Comparison of ENCODE assay signal across 8 cellular contexts in the genomic region with DNA sequence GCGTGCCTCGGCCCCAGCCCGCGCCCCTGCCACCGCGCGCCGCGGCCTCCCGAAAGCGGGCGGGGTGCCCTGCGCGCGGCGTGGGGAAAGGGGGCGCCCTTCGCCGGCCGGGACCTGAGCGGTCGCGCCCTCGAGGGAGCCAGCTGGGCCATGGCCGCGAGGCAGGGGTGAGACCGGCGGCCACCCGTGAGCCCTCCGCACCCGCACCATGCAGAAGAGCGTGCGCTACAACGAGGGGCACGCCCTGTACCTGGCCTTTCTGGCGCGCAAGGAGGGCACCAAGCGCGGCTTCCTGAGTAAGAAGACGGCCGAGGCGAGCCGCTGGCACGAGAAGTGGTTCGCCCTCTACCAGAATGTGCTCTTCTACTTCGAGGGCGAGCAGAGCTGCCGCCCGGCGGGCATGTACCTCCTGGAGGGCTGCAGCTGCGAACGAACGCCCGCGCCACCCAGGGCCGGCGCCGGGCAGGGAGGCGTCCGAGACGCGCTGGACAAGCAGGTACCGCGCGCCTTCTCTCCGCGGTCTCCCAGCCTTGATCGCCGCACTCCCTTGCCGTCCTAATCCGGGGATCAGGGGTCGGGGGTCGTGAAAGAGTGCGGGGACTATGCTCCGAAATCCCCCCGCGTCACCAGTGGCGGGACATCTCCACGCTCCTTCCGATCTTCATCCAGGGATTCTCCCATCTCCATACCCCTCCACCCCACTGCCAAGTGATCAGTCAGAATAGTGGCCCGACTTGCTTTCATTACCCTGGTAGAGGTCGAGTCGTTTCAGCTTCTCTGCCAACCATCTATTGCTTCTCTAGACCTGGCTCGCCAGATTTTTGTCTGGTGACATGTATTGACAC. TPM values are rescaled to one million over a fixed set of nuclear protein-coding genes. Genes with fewer than 3 reads are reported as not detected.
A peak's percentile ranks its signal among the peaks of the same experiment; 100 is the strongest.
DNase-seq lines count a peak whose midpoint lies in the region; ATAC-seq and TF ChIP-seq lines count a peak whose summit lies in the region.

No MANE protein-coding gene starts in this region.

- DNase-seq in DMS53 treated with DMSO at 0.1 percent for 48 hours (lab: John Stamatoyannopoulos, UW; ENCODE audit: unreplicated experiment): peak; percentile 21
- DNase-seq in T-helper 2 cell: peak; percentile 7 to 65 (median 19)
- DNase-seq in astrocyte of the cerebellum (ENCODE audit: low read depth): no peak

- in situ Hi-C loops in astrocyte of the cerebellum (cut with HindIII; ENCODE audit: low sequenced_read_pairs): no loop called here

- H3K27me3 ChIP-seq in iPS-20b (ENCODE audit: insufficient read depth, low read length) (peaks cover 55% of the 10 kb centered on the region), skeletal muscle satellite cell (ENCODE audit: control insufficient read depth, insufficient read depth, low read length) (peaks cover 57% of the 10 kb centered on the region)

- H3K9ac ChIP-seq in iPS-20b (ENCODE audit: low read depth, low read length): peak overlapping the region; percentile 16; the same call in 1 of the 2 replicates
- H3K9ac ChIP-seq in skeletal muscle satellite cell (ENCODE audit: low read depth, low read length): no peak overlapping the region

- H3K4me2 ChIP-seq in skeletal muscle satellite cell (ENCODE audit: low read length): peak overlapping the region; percentile 91

- H3K4me1 ChIP-seq in iPS-20b (ENCODE audit: insufficient read depth, low read length) (peaks cover 47% of the 10 kb centered on the region), skeletal muscle satellite cell (ENCODE audit: control insufficient read depth, insufficient read depth, low read length) (peaks cover 29% of the 10 kb centered on the region)

- H3K36me3 ChIP-seq in iPS-20b (ENCODE audit: insufficient read depth, low read depth, low read length): no peaks in the 10 kb centered on the region
- H3K36me3 ChIP-seq in skeletal muscle satellite cell (ENCODE audit: insufficient read depth, low read length): no peaks in the 10 kb centered on the region

- H3K4me3 ChIP-seq in astrocyte of the cerebellum (ENCODE audit: low read depth, low read length): peak overlapping the region; percentile 59
- peak overlapping the region; percentile 72 for H3K4me3 ChIP-seq in iPS-20b (ENCODE audit: low read length)
- peak overlapping the region; percentile 71 for H3K4me3 ChIP-seq in skeletal muscle satellite cell (ENCODE audit: low read length)

- H3K27ac ChIP-seq in iPS-20b (ENCODE audit: low read length): no peak overlapping the region

- ATAC-seq in HG02970 (IDR thresholded peaks at IDR 0.05; ENCODE audit: low FRiP score, unreplicated experiment) (no peak), HG03460 (IDR thresholded peaks at IDR 0.05; ENCODE audit: unreplicated experiment) (no peak), HG02798 (IDR thresholded peaks at IDR 0.05; ENCODE audit: poor library complexity, unreplicated experiment) (no peak)

- TF ChIP-seq CTCF in astrocyte of the cerebellum (IDR thresholded peaks at IDR 0.05; ENCODE audit: low read depth, low read length, missing control alignments): no peak

- H3K9me3 ChIP-seq in iPS-20b (ENCODE audit: insufficient read depth, low read depth, low read length) (no peaks in the 10 kb centered on the region), skeletal muscle satellite cell (replicated peaks; ENCODE audit: low read length) (no peaks in the 10 kb centered on the region)

RNA-seq across cellular contexts. Expression of a gene that starts 0.6 kb away (rescaled TPM):
- total RNA-seq in skeletal muscle satellite cell (2012; rRNA removed): not detected in 2 replicates
